26 cellular contexts compared by ENCODE assay signal in the genomic region with DNA sequence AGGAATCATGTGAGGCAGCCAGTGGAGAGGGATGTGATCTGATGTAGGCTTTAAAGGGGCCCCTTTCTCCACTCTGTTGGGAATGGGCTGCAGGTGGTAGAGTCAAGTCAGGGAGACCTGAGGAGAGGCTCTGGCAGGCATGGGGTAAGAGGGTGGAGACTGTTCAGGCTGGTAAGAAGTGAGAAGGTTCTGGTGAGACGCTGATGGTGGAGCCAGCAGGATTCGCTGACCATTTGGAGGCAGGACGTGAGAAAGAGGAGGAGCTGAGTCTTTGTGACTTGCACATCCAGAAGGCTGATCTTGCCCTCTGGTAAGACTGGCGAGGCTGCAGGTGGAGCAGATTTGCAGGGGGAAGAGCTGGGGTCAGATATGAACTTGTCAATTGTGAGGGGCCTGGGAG.
"Had no signal": no experiment of that assay in that cellular context is flagged by ENCODE, and none has a peak within 500 bp of the region (broad histone marks: within the 10 kb centered on the region; RNA-seq: fewer than 3 reads in every experiment).

No MANE protein-coding gene starts in this region.

- H3K4me1 ChIP-seq: left lung, lower lobe of right lung, neural progenitor cell, right atrium auricular region, right lobe of liver, stomach, testis, thyroid gland, transverse colon, upper lobe of left lung had no signal

- H2AFZ ChIP-seq: neural progenitor cell had no signal

- H3K27me3 ChIP-seq: left lung, neural progenitor cell, ovary, right atrium auricular region, right lobe of liver, stomach, testis, thyroid gland, transverse colon, upper lobe of left lung had no signal

- H3K4me2 ChIP-seq: neural progenitor cell, smooth muscle cell had no signal

- H3K9ac ChIP-seq: neural progenitor cell had no signal

- H3K27me3 Mint-ChIP-seq: stimulated activated naive B cell treated with anti-CD40 and anti-IgM and Interleukin-4, amounts not matched to agents 10 μg/mL and 1 μg/mL and 100 μg/mL, for 72 hours had no signal

- H3K9me3 ChIP-seq: lower lobe of right lung, neutrophil, ovary, right lobe of liver, testis, thyroid gland, transverse colon had no signal

- H3K36me3 Mint-ChIP-seq: naive thymus-derived CD8-positive, alpha-beta T cell; neural progenitor cell; stimulated activated naive B cell treated with anti-CD40 and anti-IgM and Interleukin-4, amounts not matched to agents 10 μg/mL and 1 μg/mL and 100 μg/mL, for 72 hours had no signal

- H3K4me3 Mint-ChIP-seq: naive thymus-derived CD8-positive, alpha-beta T cell; nephron; neural progenitor cell; stimulated activated naive B cell treated with anti-CD40 and anti-IgM and Interleukin-4, amounts not matched to agents 10 μg/mL and 1 μg/mL and 100 μg/mL, for 72 hours had no signal

- H3K4me1 Mint-ChIP-seq: nephron; stimulated activated naive B cell treated with anti-CD40 and anti-IgM and Interleukin-4, amounts not matched to agents 10 μg/mL and 1 μg/mL and 100 μg/mL, for 72 hours had no signal

- H3K27ac Mint-ChIP-seq: naive thymus-derived CD8-positive, alpha-beta T cell; nephron; progenitor cell of endocrine pancreas; stimulated activated naive B cell treated with anti-CD40 and anti-IgM and Interleukin-4, amounts not matched to agents 10 μg/mL and 1 μg/mL and 100 μg/mL, for 72 hours had no signal

- DNase-seq: hippocampal formation; kidney; left colon; left lung; lower lobe of right lung; mammary epithelial cell; mesenchymal stem cell; naive thymus-derived CD8-positive, alpha-beta T cell; occipital lobe; ovary; right lobe of liver; stimulated activated CD4-positive, alpha-beta T cell treated with anti-CD3 and anti-CD28 coated beads, Interleukin-2, amount 100 ng/mL, for 24 hours; stimulated activated CD4-positive, alpha-beta T cell treated with anti-CD3 and anti-CD28 coated beads, Interleukin-4, amount 100 ng/mL, for 1 hour; stimulated activated naive B cell treated with anti-CD40 and anti-IgM and Interleukin-4, amounts not matched to agents 10 μg/mL and 1 μg/mL and 100 μg/mL, for 72 hours; stimulated activated naive CD8-positive, alpha-beta T cell treated with anti-CD3 and anti-CD28 coated beads, Interleukin-15, Interleukin-2, amounts not matched to agents 100 U/mL and 50 U/mL, for 24 hours; stomach; testis; thyroid gland; transverse colon; upper lobe of left lung had no signal

- H3K27ac ChIP-seq: left lung, lower lobe of right lung, neural progenitor cell, neutrophil, ovary, right atrium auricular region, right lobe of liver, stomach, testis, thyroid gland, transverse colon, upper lobe of left lung had no signal

- H3K4me3 ChIP-seq: left lung, lower lobe of right lung, neural progenitor cell, ovary, right atrium auricular region, right lobe of liver, smooth muscle cell, stomach, testis, thyroid gland, transverse colon, upper lobe of left lung had no signal

- H3K36me3 ChIP-seq: left lung, lower lobe of right lung, neural progenitor cell, neutrophil, ovary, right atrium auricular region, right lobe of liver, stomach, thyroid gland, transverse colon, upper lobe of left lung had no signal
